ENCODE assay signal across 29 cellular contexts in the genomic region with DNA sequence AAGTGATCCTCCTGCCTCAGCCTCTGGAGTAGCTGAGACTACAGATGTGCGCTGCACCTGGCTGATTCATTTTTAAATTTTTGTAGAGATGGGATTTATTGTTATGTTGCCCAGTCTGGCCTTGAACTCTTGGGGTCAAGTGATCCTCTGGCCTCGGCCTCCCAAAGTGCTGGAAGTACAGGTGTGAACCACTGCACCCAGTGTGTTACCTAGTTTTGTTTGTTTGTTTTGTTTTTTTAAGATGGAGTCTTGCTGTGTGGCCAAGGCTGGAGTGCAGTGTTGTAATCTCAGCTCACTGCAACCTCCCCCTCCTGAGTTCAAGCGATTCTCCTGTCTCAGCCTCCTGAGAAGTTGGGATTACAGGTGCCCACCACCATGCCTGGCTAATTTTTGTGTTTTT.
"Had no signal": no experiment of that assay in that cellular context is flagged by ENCODE, and none has a peak within 500 bp of the region (broad histone marks: within the 10 kb centered on the region; RNA-seq: fewer than 3 reads in every experiment).

No MANE protein-coding gene starts in this region.

- H3K4me3 Mint-ChIP-seq: activated CD4-positive, alpha-beta memory T cell treated with anti-CD3 and anti-CD28 coated beads for 36 hours; activated CD4-positive, alpha-beta T cell treated with anti-CD3 and anti-CD28 coated beads, Interleukin-2, amount 10 ng/mL, durations not matched to agents 24 days and 14 days; activated naive CD8-positive, alpha-beta T cell treated with anti-CD3 and anti-CD28 coated beads for 36 hours; activated T-cell treated with anti-CD3 and anti-CD28 coated beads, Interleukin-2, amount 50 U/mL, for 4 hours had no signal

- H3K4me3 ChIP-seq: adrenal gland, body of pancreas, colonic mucosa, gastrocnemius medialis, left ventricle myocardium inferior, lung, pancreas, right atrium auricular region, testis, transverse colon had no signal

- DNase-seq: activated CD4-positive, alpha-beta memory T cell treated with anti-CD3 and anti-CD28 coated beads for 36 hours; activated CD4-positive, alpha-beta T cell treated with anti-CD3 and anti-CD28 coated beads, Interleukin-2, amount 10 ng/mL, durations not matched to agents 24 days and 14 days; activated CD4-positive, CD25-positive, alpha-beta regulatory T cell treated with anti-CD3 and anti-CD28 coated beads, Interleukin-2, amount 50 U/mL, for 72 hours; activated CD8-positive, alpha-beta memory T cell treated with anti-CD3 and anti-CD28 coated beads, Interleukin-2, amount 50 U/mL, for 48 hours; activated naive CD4-positive, alpha-beta T cell; activated naive CD8-positive, alpha-beta T cell treated with anti-CD3 and anti-CD28 coated beads for 36 hours; activated T-cell treated with anti-CD3 and anti-CD28 coated beads, Interleukin-2, amount 50 U/mL, for 4 hours; adrenal gland; aorta; body of pancreas; colonic mucosa; effector memory CD4-positive, alpha-beta T cell; erythroblast; gastrocnemius medialis; glutamatergic neuron; left ventricle myocardium inferior; mesendoderm; pancreas; stimulated activated CD4-positive, alpha-beta T cell treated with anti-CD3 and anti-CD28 coated beads, Interleukin-15, amount 100 ng/mL, for 24 hours; stimulated activated CD4-positive, alpha-beta T cell treated with anti-CD3 and anti-CD28 coated beads, Interleukin-2, amount 100 ng/mL, for 24 hours; stimulated activated naive CD4-positive, alpha-beta T cell treated with Interleukin-2 at 50 U/mL for 16 hours; T-helper 9 cell; testis; transverse colon; WERI-Rb-1 had no signal

- H3K36me3 ChIP-seq: pancreas had no signal

- FAIRE-seq: islet of Langerhans, pancreas, TTC549 had no signal

- H3K27ac ChIP-seq: colonic mucosa, left ventricle myocardium inferior, right atrium auricular region, testis, transverse colon had no signal

- H3K9me3 ChIP-seq: adrenal gland, body of pancreas, colonic mucosa, gastrocnemius medialis, left ventricle myocardium inferior, pancreas, right atrium auricular region, testis, transverse colon had no signal

- H3K9me3 Mint-ChIP-seq: activated CD4-positive, alpha-beta memory T cell treated with anti-CD3 and anti-CD28 coated beads for 36 hours; activated CD4-positive, alpha-beta T cell treated with anti-CD3 and anti-CD28 coated beads, Interleukin-2, amount 10 ng/mL, durations not matched to agents 24 days and 14 days; activated naive CD8-positive, alpha-beta T cell treated with anti-CD3 and anti-CD28 coated beads for 36 hours; activated T-cell treated with anti-CD3 and anti-CD28 coated beads, Interleukin-2, amount 50 U/mL, for 4 hours had no signal

- H3K4me1 ChIP-seq: colonic mucosa had no signal

- H3K27me3 ChIP-seq: adrenal gland, body of pancreas, colonic mucosa, gastrocnemius medialis, pancreas, right atrium auricular region, testis, transverse colon had no signal

- ATAC-seq: activated T-cell treated with anti-CD3 and anti-CD28 coated beads, Interleukin-2, amount 50 U/mL, for 4 hours; body of pancreas; gastrocnemius medialis; pancreas had no signal

- H3K27ac Mint-ChIP-seq: activated CD4-positive, alpha-beta memory T cell treated with anti-CD3 and anti-CD28 coated beads for 36 hours; activated CD4-positive, alpha-beta T cell treated with anti-CD3 and anti-CD28 coated beads, Interleukin-2, amount 10 ng/mL, durations not matched to agents 24 days and 14 days; activated naive CD8-positive, alpha-beta T cell treated with anti-CD3 and anti-CD28 coated beads for 36 hours had no signal

- H3K27me3 Mint-ChIP-seq: activated CD4-positive, alpha-beta memory T cell treated with anti-CD3 and anti-CD28 coated beads for 36 hours; activated CD4-positive, alpha-beta T cell treated with anti-CD3 and anti-CD28 coated beads, Interleukin-2, amount 10 ng/mL, durations not matched to agents 24 days and 14 days; activated naive CD8-positive, alpha-beta T cell treated with anti-CD3 and anti-CD28 coated beads for 36 hours had no signal
